ENCODE assay signal across 8 cellular contexts in genomic region chr3:72347819-72348319, GRCh38.
A peak's percentile ranks its signal among the peaks of the same experiment; 100 is the strongest.
DNase-seq lines count a peak whose midpoint lies in the region; TF ChIP-seq lines count a peak whose summit lies in the region.

No MANE protein-coding gene starts in this region.

- no peaks in the 10 kb centered on the region for H3K9me3 ChIP-seq in NT2/D1 (ENCODE audit: insufficient read depth, low read length)

- peaks cover 7% of the 10 kb centered on the region for H3K4me1 ChIP-seq in NT2/D1 (ENCODE audit: insufficient read depth, insufficient read length)

- H3K27ac Mint-ChIP-seq in activated naive CD8-positive, alpha-beta T cell treated with anti-CD3 and anti-CD28 coated beads for 36 hours, result peak overlapping the region; percentile 51

- no peak overlapping the region for H3K4me3 ChIP-seq in AG10803 (ENCODE audit: low read length)
- H3K4me3 ChIP-seq in NT2/D1 (ENCODE audit: insufficient read length, low read depth), result no peak overlapping the region

- H3K9ac ChIP-seq in NT2/D1 (ENCODE audit: insufficient read length, low read depth), result peak overlapping the region; percentile 12

- TF ChIP-seq CTCF in AG10803 (conservative IDR thresholded peaks at IDR 0.05; ENCODE audit: low read length) (no peak), GM20000 (IDR thresholded peaks at IDR 0.05; ENCODE audit: extremely low read depth, missing control alignments) (no peak)

- H3K36me3 Mint-ChIP-seq in activated naive CD8-positive, alpha-beta T cell treated with anti-CD3 and anti-CD28 coated beads for 36 hours, result peaks cover 1% of the 10 kb centered on the region

- no peaks in the 10 kb centered on the region for H3K27me3 ChIP-seq in NT2/D1 (ENCODE audit: insufficient read depth, insufficient read length)

- DNase-seq in AG10803 (ENCODE audit: low read depth) (peak; percentile 91), GM20000 (ENCODE audit: low spot score) (peak; percentile 46), NT2/D1 (ENCODE audit: low read depth, low spot score) (no peak), hepatic stellate cell (ENCODE audit: low spot score) (peak; percentile 57), NCI-H524 (lab: John Stamatoyannopoulos, UW) (no peak), NCI-H1436 (lab: John Stamatoyannopoulos, UW) (no peak)
- DNase-seq in activated naive CD8-positive, alpha-beta T cell treated with anti-CD3 and anti-CD28 coated beads for 36 hours, result peak; percentile 71
- DNase-seq in stimulated activated CD4-positive, alpha-beta T cell treated with anti-CD3 and anti-CD28 coated beads, Interleukin-12 subunit alpha, Interleukin-12 subunit beta, amount 100 ng/mL, for 48 hours (ENCODE audit: low read depth in 2 of 3, low spot score in 1 of 3), result peak in 2 of 3 donors; percentile 45 to 55

- no peak overlapping the region for H3K4me3 Mint-ChIP-seq in activated naive CD8-positive, alpha-beta T cell treated with anti-CD3 and anti-CD28 coated beads for 36 hours

- H3K9me3 Mint-ChIP-seq in activated naive CD8-positive, alpha-beta T cell treated with anti-CD3 and anti-CD28 coated beads for 36 hours, result peaks cover 4% of the 10 kb centered on the region

- H3K4me1 Mint-ChIP-seq in activated naive CD8-positive, alpha-beta T cell treated with anti-CD3 and anti-CD28 coated beads for 36 hours, result peaks cover 61% of the 10 kb centered on the region

- H3K27me3 Mint-ChIP-seq in activated naive CD8-positive, alpha-beta T cell treated with anti-CD3 and anti-CD28 coated beads for 36 hours, result no peaks in the 10 kb centered on the region

- no peaks in the 10 kb centered on the region for H3K36me3 ChIP-seq in NT2/D1 (ENCODE audit: insufficient read depth, insufficient read length, low read length)

Comparison
In these comparisons a context has a peak if more than half of its experiments do, and no peak if none do; other contexts are left out.
1. DNase-seq: peak in AG10803 (single experiment), GM20000 (single experiment), activated naive CD8-positive, alpha-beta T cell treated with anti-CD3 and anti-CD28 coated beads for 36 hours (single experiment), hepatic stellate cell (single experiment) and stimulated activated CD4-positive, alpha-beta T cell treated with anti-CD3 and anti-CD28 coated beads, Interleukin-12 subunit alpha, Interleukin-12 subunit beta, amount 100 ng/mL, for 48 hours (2 of 3); none in NT2/D1 (single experiment), NCI-H524 (0 of 2) and NCI-H1436 (single experiment).